ENCODE assay signal across 15 cellular contexts in the genomic region with DNA sequence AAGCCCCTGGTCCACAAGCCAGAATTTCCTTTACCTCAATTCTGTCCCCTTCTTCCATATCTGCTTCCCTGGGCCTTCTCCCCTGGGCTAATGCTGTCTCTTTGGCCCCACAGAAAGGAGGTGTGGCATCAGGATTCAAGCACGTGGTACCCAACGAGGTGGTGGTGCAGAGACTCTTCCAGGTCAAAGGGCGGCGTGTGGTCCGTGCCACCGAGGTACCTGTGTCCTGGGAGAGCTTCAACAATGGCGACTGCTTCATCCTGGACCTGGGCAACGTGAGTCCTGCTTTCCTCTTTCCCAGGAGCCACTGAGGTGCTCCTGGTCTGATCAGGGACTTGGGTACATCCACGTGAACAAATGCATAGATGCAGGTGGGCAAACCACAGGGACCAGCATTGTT. TPM values are rescaled to one million over a fixed set of nuclear protein-coding genes. Genes with fewer than 3 reads are reported as not detected.
A peak's percentile ranks its signal among the peaks of the same experiment; 100 is the strongest.
DNase-seq lines count a peak whose midpoint lies in the region; ATAC-seq and TF ChIP-seq lines count a peak whose summit lies in the region.
"Had no signal": no experiment of that assay in that cellular context is flagged by ENCODE, and none has a peak within 500 bp of the region (broad histone marks: within the 10 kb centered on the region; RNA-seq: fewer than 3 reads in every experiment).

No MANE protein-coding gene starts in this region.

- TF ChIP-seq EP300 in esophagus muscularis mucosa (IDR thresholded peaks at IDR 0.05) = no peak

- H3K36me3 ChIP-seq in heart right ventricle = peaks cover 10 to 100% (median 87%) of the 10 kb centered on the region in 9 donors
- H3K36me3 ChIP-seq in esophagus muscularis mucosa = peaks cover 84 to 100% (median 98%) of the 10 kb centered on the region in 4 donors
- peaks cover 0 to 97% of the 10 kb centered on the region in 2 donors for H3K36me3 ChIP-seq in vagina
- no peaks in the 10 kb centered on the region for H3K36me3 ChIP-seq in A673 (ENCODE audit: insufficient read depth, low read length, poor library complexity, severe bottlenecking)

- no peaks in the 10 kb centered on the region for H3K9me3 ChIP-seq in heart right ventricle
- no peaks in the 10 kb centered on the region for H3K9me3 ChIP-seq in esophagus muscularis mucosa
- H3K9me3 ChIP-seq in vagina = no peaks in the 10 kb centered on the region
- no peaks in the 10 kb centered on the region for H3K9me3 ChIP-seq in A673 (ENCODE audit: low read depth, low read length, poor library complexity, severe bottlenecking)
- H3K9me3 ChIP-seq: BLaER1 had no signal

- TF ChIP-seq POLR2A in esophagus muscularis mucosa (IDR thresholded peaks at IDR 0.05; ENCODE audit: low read depth) (no peak), vagina (IDR thresholded peaks at IDR 0.05) (no peak)

- H3K4me1 ChIP-seq in heart right ventricle = peaks cover 6 to 89% (median 18%) of the 10 kb centered on the region in 9 donors
- H3K4me1 ChIP-seq in esophagus muscularis mucosa = peaks cover 32 to 99% (median 88%) of the 10 kb centered on the region in 4 donors
- H3K4me1 ChIP-seq in vagina = peaks cover 26% of the 10 kb centered on the region
- no peaks in the 10 kb centered on the region for H3K4me1 ChIP-seq in A673 (ENCODE audit: insufficient read depth, low read length, poor library complexity, severe bottlenecking)

- H3K27ac ChIP-seq in heart right ventricle (no peak overlapping the region), esophagus muscularis mucosa (replicated peaks in 1 of 4) (peak overlapping the region; percentile 69 to 99 (median 82)), vagina (peak overlapping the region; percentile 46), A673 (ENCODE audit: low read depth, low read length, poor library complexity, severe bottlenecking) (no peak overlapping the region)
- H3K27ac ChIP-seq: 22Rv1, BLaER1, HL-60 had no signal

- peak; percentile 39 for DNase-seq in Right ventricle myocardium superior
- DNase-seq in heart right ventricle = no peak
- no peak for DNase-seq in esophagus muscularis mucosa (ENCODE audit: extremely low spot score)
- DNase-seq in sciatic nerve (ENCODE audit: low spot score) = peak; percentile 47
- no peak for DNase-seq in vagina (ENCODE audit: extremely low spot score in 2 of 2)
- no peak for DNase-seq in iPS-NIHi7 (ENCODE audit: extremely low spot score)
- DNase-seq in A673 (ENCODE audit: low spot score) = no peak
- DNase-seq: AML-193; CD8-positive, alpha-beta memory T cell; DMS 273 treated with DMSO at 0.1 percent for 48 hours had no signal

- POLR2A ChIA-PET in A673 (lab: Charles Lee; ENCODE audit: low non-redundant PET) = no interaction called here

- H3K27me3 ChIP-seq in heart right ventricle = no peaks in the 10 kb centered on the region
- H3K27me3 ChIP-seq in esophagus muscularis mucosa = no peaks in the 10 kb centered on the region
- no peaks in the 10 kb centered on the region for H3K27me3 ChIP-seq in vagina
- H3K27me3 ChIP-seq in A673 (replicated peaks; ENCODE audit: insufficient read depth, low read depth, low read length, poor library complexity) = no peaks in the 10 kb centered on the region
- H3K27me3 ChIP-seq: BLaER1 had no signal

- ATAC-seq in Right ventricle myocardium superior (ENCODE audit: poor library complexity) (no peak), heart right ventricle (no peak), sciatic nerve (no peak), HG03342 (IDR thresholded peaks at IDR 0.05; ENCODE audit: unreplicated experiment) (no peak)
- ATAC-seq: HCT116 had no signal

- CTCF ChIA-PET in A673 (lab: Charles Lee) = no interaction called here

- H3K4me3 ChIP-seq in heart right ventricle (no peak overlapping the region), esophagus muscularis mucosa (no peak overlapping the region), vagina (no peak overlapping the region), A673 (ENCODE audit: low read depth, low read length, poor library complexity, severe bottlenecking) (no peak overlapping the region)
- H3K4me3 ChIP-seq: BLaER1 had no signal

- TF ChIP-seq CTCF in heart right ventricle (IDR thresholded peaks at IDR 0.05) (no peak), esophagus muscularis mucosa (IDR thresholded peaks at IDR 0.05) (no peak), vagina (IDR thresholded peaks at IDR 0.05) (no peak), A673 (conservative IDR thresholded peaks at IDR 0.05; ENCODE audit: low read depth, low read length) (no peak)

- no TSS peak for BruUV-seq in A673 (replicated peaks; lab: Mats Ljungman, UMichigan)

- intact Hi-C loops in Right ventricle myocardium superior (cut with DNase I) (no loop called here), heart right ventricle (cut with DNase I) (loop anchor here in 4 of 10 donors (5.0 to 10.0 kb wide), 4 partner anchors 33 to 98 kb away; no protein-coding TSS in a partner anchor), esophagus muscularis mucosa (cut with DNase I) (no loop called here), sciatic nerve (cut with DNase I) (loop anchor here (10.0 kb wide), 1 partner anchor 96 kb away; no protein-coding TSS in a partner anchor), vagina (cut with DNase I) (loop anchor here (5.0 kb wide), 1 partner anchor 93 kb away; no protein-coding TSS in a partner anchor), A673 (cut with micrococcal nuclease; ENCODE audit: unreplicated experiment) (no loop called here)

- WGBS in heart right ventricle, 2 donors = 81 to 85% methylated on average over 9 of the region's 9 CpGs
- WGBS in esophagus muscularis mucosa = 84% methylated on average over 9 of the region's 9 CpGs

RNA-seq across cellular contexts. Expression of gene GSN, which starts 42.6 kb away (rescaled TPM):
- 837 TPM for total RNA-seq in Right ventricle myocardium superior
- total RNA-seq in heart right ventricle = 100 to 1,000 TPM; 532 to 861 (median 668) TPM
- 100 to 1,000 TPM; 360 to 823 TPM for polyA plus RNA-seq in heart right ventricle
- total RNA-seq in esophagus muscularis mucosa = 1,000 to 10,000 TPM; 2,509 to 3,811 (median 3,170) TPM
- 1,757 TPM for total RNA-seq in sciatic nerve
- total RNA-seq in vagina = 2,053 TPM
- total RNA-seq in A673 (2021) = 28.4 and 43.7 TPM in 2 replicates

RNA-seq across cellular contexts. Expression of gene STOM, which starts 59.5 kb away (rescaled TPM):
- 155 TPM for total RNA-seq in Right ventricle myocardium superior
- total RNA-seq in heart right ventricle = 100 to 1,000 TPM; 104 to 389 (median 181) TPM
- 100 to 1,000 TPM; 146 to 203 TPM for polyA plus RNA-seq in heart right ventricle
- 100 to 1,000 TPM; 250 to 554 (median 444) TPM for total RNA-seq in esophagus muscularis mucosa
- 301 TPM for total RNA-seq in sciatic nerve
- total RNA-seq in vagina = 263 TPM
- total RNA-seq in A673 (2021) = 63.4 and 72.4 TPM in 2 replicates

Comparison
In these comparisons a context has a peak if more than half of its experiments do, and no peak if none do; other contexts are left out.
1. DNase-seq: peak in Right ventricle myocardium superior (single experiment) and sciatic nerve (single experiment); none in heart right ventricle (0 of 2), esophagus muscularis mucosa (single experiment), vagina (0 of 2), iPS-NIHi7 (single experiment) and A673 (single experiment).
2. H3K27ac ChIP-seq: peak in esophagus muscularis mucosa (4 of 4) and vagina (single experiment); none in heart right ventricle (0 of 10) and A673 (single experiment).
3. RNA of gene GSN, which starts 42.6 kb away (total RNA-seq): 2,509 to 3,811 TPM in esophagus muscularis mucosa, 2,053 TPM in vagina (single experiment), 1,757 TPM in sciatic nerve (single experiment), 837 TPM in Right ventricle myocardium superior (single experiment) and 532 to 861 TPM in heart right ventricle; 28.4 to 43.7 TPM in A673; every median in the first group is over 10 times any median in the second.
4. intact Hi-C loops: an anchor here in sciatic nerve (10.0 kb wide) and vagina (5.0 kb wide); none called in Right ventricle myocardium superior, esophagus muscularis mucosa and A673.